In genomic region chr5:124235031-124235562, GRCh38 we compare ENCODE assay signal across 17 cellular contexts.
A peak's percentile ranks its signal among the peaks of the same experiment; 100 is the strongest.
DNase-seq lines count a peak whose midpoint lies in the region; ATAC-seq, FAIRE-seq and TF ChIP-seq lines count a peak whose summit lies in the region.
"Had no signal": no experiment of that assay in that cellular context is flagged by ENCODE, and none has a peak within 500 bp of the region (broad histone marks: within the 10 kb centered on the region; RNA-seq: fewer than 3 reads in every experiment).

No MANE protein-coding gene starts in this region.

- TF ChIP-seq CTCF in GM23338 (conservative IDR thresholded peaks at IDR 0.05; ENCODE audit: low read depth in 2 of 2) = no peak
- no peak for TF ChIP-seq CTCF in neural crest cell (conservative IDR thresholded peaks at IDR 0.05)
- TF ChIP-seq CTCF in hepatocyte (IDR thresholded peaks at IDR 0.05; ENCODE audit: poor library complexity) = no peak

- H3K4me1 Mint-ChIP-seq in GM23338 = peaks cover 66% of the 10 kb centered on the region
- peaks cover 91% of the 10 kb centered on the region for H3K4me1 Mint-ChIP-seq in neural crest cell

- H3K4me2 ChIP-seq in GM23338 (peak overlapping the region; percentile 51; the same call in 1 of the 2 replicates), hepatocyte (no peak overlapping the region)

- H3K36me3 ChIP-seq in GM23338 (ENCODE audit: insufficient read depth) = no peaks in the 10 kb centered on the region
- H3K36me3 ChIP-seq in iPS-20b (ENCODE audit: insufficient read depth, low read depth, low read length) = no peaks in the 10 kb centered on the region
- no peaks in the 10 kb centered on the region for H3K36me3 ChIP-seq in small intestine (ENCODE audit: control insufficient read depth in 2 of 2, insufficient read depth in 2 of 2, low read length in 2 of 2)
- H3K36me3 ChIP-seq in SJCRH30 = no peaks in the 10 kb centered on the region
- H3K36me3 ChIP-seq in hepatocyte (replicated peaks; ENCODE audit: insufficient read depth, low read depth) = no peaks in the 10 kb centered on the region
- H3K36me3 ChIP-seq: BLaER1 had no signal

- DNase-seq in GM23338 (ENCODE audit: low spot score) (peak; percentile 10), neural crest cell (ENCODE audit: low read depth, low spot score) (no peak), small intestine (no peak), SJCRH30 (no peak), COLO668 (lab: John Stamatoyannopoulos, UW; ENCODE audit: unreplicated experiment) (no peak), hepatocyte (ENCODE audit: low spot score) (no peak)
- DNase-seq: CD8-positive, alpha-beta T cell; DMS79 treated with DMSO at 0.1 percent for 48 hours; HCEC 1CT; KBM-7; MV-4-11; NCI-H1417; NCI-H187 treated with DMSO at 0.1 percent for 48 hours; NCI-H446 treated with DMSO at 0.1 percent for 48 hours had no signal

- H3K4me3 Mint-ChIP-seq in GM23338 (peak overlapping the region; percentile 0; the same call in 1 of the 3 replicates), neural crest cell (peak overlapping the region; percentile 23)
- H3K4me3 Mint-ChIP-seq: CD8-positive, alpha-beta T cell had no signal

- H3K27ac ChIP-seq in GM23338 (ENCODE audit: low read depth) (peak overlapping the region; percentile 91), angular gyrus (ENCODE audit: low read depth, low read length) (peak overlapping the region; percentile 71), iPS-20b (ENCODE audit: low read length) (peak overlapping the region; percentile 90), small intestine (ENCODE audit: low read depth in 1 of 2, low read length in 1 of 2) (no peak overlapping the region), SJCRH30 (no peak overlapping the region), hepatocyte (no peak overlapping the region)
- H3K27ac ChIP-seq: BLaER1 had no signal

- H3K9me2 ChIP-seq in GM23338 (ENCODE audit: insufficient read depth) = peaks cover 2% of the 10 kb centered on the region; the same call in 1 of the 2 replicates
- H3K9me2 ChIP-seq in hepatocyte (replicated peaks; ENCODE audit: insufficient read depth) = no peaks in the 10 kb centered on the region

- H3K27ac Mint-ChIP-seq in GM23338 = peak overlapping the region; percentile 93
- peak overlapping the region; percentile 10 for H3K27ac Mint-ChIP-seq in neural crest cell (ENCODE audit: unreplicated experiment)
- H3K27ac Mint-ChIP-seq: CD8-positive, alpha-beta T cell had no signal

- no peak for FAIRE-seq in small intestine (lab: Jason Lieb, UNC)

- no peaks in the 10 kb centered on the region; the same call in 2 of the 3 replicates for H3K9me3 Mint-ChIP-seq in GM23338
- H3K9me3 Mint-ChIP-seq in neural crest cell = peaks cover 2% of the 10 kb centered on the region

- H3K36me3 Mint-ChIP-seq in GM23338 (ENCODE audit: low read depth) = peaks cover 15% of the 10 kb centered on the region
- peaks cover 7% of the 10 kb centered on the region for H3K36me3 Mint-ChIP-seq in neural crest cell (ENCODE audit: low read depth)
- H3K36me3 Mint-ChIP-seq: CD8-positive, alpha-beta T cell had no signal

- H3K9ac ChIP-seq in iPS-20b (ENCODE audit: low read depth, low read length) = peak overlapping the region; percentile 67; the same call in 1 of the 2 replicates
- H3K9ac ChIP-seq: BLaER1 had no signal

- H2AFZ ChIP-seq in GM23338 = no peak overlapping the region
- no peak overlapping the region for H2AFZ ChIP-seq in hepatocyte

- H3F3A ChIP-seq in GM23338 (replicated peaks; ENCODE audit: low read depth) = no peaks in the 10 kb centered on the region

- H3K27me3 ChIP-seq in GM23338 (ENCODE audit: insufficient read depth) = no peaks in the 10 kb centered on the region
- H3K27me3 ChIP-seq in iPS-20b (ENCODE audit: insufficient read depth, low read length) = no peaks in the 10 kb centered on the region
- H3K27me3 ChIP-seq in small intestine (ENCODE audit: control insufficient read depth in 2 of 2, insufficient read depth in 2 of 2, low read length in 2 of 2) = no peaks in the 10 kb centered on the region
- no peaks in the 10 kb centered on the region; the same call in 1 of the 2 replicates for H3K27me3 ChIP-seq in SJCRH30
- no peaks in the 10 kb centered on the region for H3K27me3 ChIP-seq in hepatocyte
- H3K27me3 ChIP-seq: BLaER1 had no signal

- ATAC-seq in GM23338 = peak; percentile 57
- ATAC-seq: CD8-positive, alpha-beta T cell had no signal

- no peaks in the 10 kb centered on the region for H3K79me2 ChIP-seq in GM23338 (replicated peaks; ENCODE audit: insufficient read depth)
- H3K79me2 ChIP-seq in hepatocyte = no peaks in the 10 kb centered on the region

- peaks cover 58% of the 10 kb centered on the region for H3K4me1 ChIP-seq in GM23338 (ENCODE audit: insufficient read depth)
- peaks cover 40% of the 10 kb centered on the region for H3K4me1 ChIP-seq in iPS-20b (ENCODE audit: insufficient read depth, low read length)
- H3K4me1 ChIP-seq in small intestine (ENCODE audit: control insufficient read depth in 2 of 2, insufficient read depth in 1 of 2, low read depth in 1 of 2, low read length in 1 of 2) = no peaks in the 10 kb centered on the region
- H3K4me1 ChIP-seq in SJCRH30 = peaks cover 14% of the 10 kb centered on the region
- peaks cover 5% of the 10 kb centered on the region for H3K4me1 ChIP-seq in hepatocyte (ENCODE audit: insufficient read depth)

- H3K4me3 ChIP-seq in GM23338 (no peak overlapping the region), iPS-20b (ENCODE audit: low read length) (0 out of 2 replicates have a peak overlapping the region, but pooled peaks have one; percentile 32), small intestine (ENCODE audit: low read depth in 1 of 2, low read length in 2 of 2) (no peak overlapping the region), SJCRH30 (no peak overlapping the region), hepatocyte (no peak overlapping the region)
- H3K4me3 ChIP-seq: BLaER1 had no signal

- H4K20me1 ChIP-seq in GM23338 (replicated peaks; ENCODE audit: insufficient read depth) = no peaks in the 10 kb centered on the region
- no peaks in the 10 kb centered on the region for H4K20me1 ChIP-seq in hepatocyte (ENCODE audit: insufficient read depth, poor library complexity, severe bottlenecking)
- H4K20me1 ChIP-seq: BLaER1 had no signal

- H3K27me3 Mint-ChIP-seq in GM23338 (ENCODE audit: insufficient read depth, low read depth, poor library complexity) = peaks cover 9% of the 10 kb centered on the region
- H3K27me3 Mint-ChIP-seq in neural crest cell (ENCODE audit: low read depth) = no peaks in the 10 kb centered on the region

- H3K9me3 ChIP-seq in iPS-20b (ENCODE audit: insufficient read depth, low read depth, low read length) (no peaks in the 10 kb centered on the region), small intestine (ENCODE audit: control insufficient read depth, low read depth) (no peaks in the 10 kb centered on the region), SJCRH30 (replicated peaks) (peaks cover 4% of the 10 kb centered on the region; the same call in 1 of the 2 replicates), hepatocyte (ENCODE audit: low read depth) (no peaks in the 10 kb centered on the region)

TF ChIP-seq in GM23338, 12 proteins besides CTCF, POLR2A, EP300 and RAD21 (continues in another document):
- TF ChIP-seq ZNF114 (CRISPR knock-in tag; IDR thresholded peaks at IDR 0.05) (no peak), POLR2AphosphoS5 (IDR thresholded peaks at IDR 0.05; ENCODE audit: low read depth) (no peak), ZNF331 (CRISPR knock-in tag; IDR thresholded peaks at IDR 0.05; ENCODE audit: low read depth) (no peak), CREB1 (CRISPR knock-in tag; IDR thresholded peaks at IDR 0.05; ENCODE audit: low read depth) (no peak)

Comparison
In these comparisons a context has a peak if more than half of its experiments do, and no peak if none do; other contexts are left out.
1. H3K27ac ChIP-seq: peak in GM23338 (single experiment), angular gyrus (single experiment) and iPS-20b (single experiment); none in small intestine (0 of 2), SJCRH30 (single experiment) and hepatocyte (single experiment).